In the genomic region with DNA sequence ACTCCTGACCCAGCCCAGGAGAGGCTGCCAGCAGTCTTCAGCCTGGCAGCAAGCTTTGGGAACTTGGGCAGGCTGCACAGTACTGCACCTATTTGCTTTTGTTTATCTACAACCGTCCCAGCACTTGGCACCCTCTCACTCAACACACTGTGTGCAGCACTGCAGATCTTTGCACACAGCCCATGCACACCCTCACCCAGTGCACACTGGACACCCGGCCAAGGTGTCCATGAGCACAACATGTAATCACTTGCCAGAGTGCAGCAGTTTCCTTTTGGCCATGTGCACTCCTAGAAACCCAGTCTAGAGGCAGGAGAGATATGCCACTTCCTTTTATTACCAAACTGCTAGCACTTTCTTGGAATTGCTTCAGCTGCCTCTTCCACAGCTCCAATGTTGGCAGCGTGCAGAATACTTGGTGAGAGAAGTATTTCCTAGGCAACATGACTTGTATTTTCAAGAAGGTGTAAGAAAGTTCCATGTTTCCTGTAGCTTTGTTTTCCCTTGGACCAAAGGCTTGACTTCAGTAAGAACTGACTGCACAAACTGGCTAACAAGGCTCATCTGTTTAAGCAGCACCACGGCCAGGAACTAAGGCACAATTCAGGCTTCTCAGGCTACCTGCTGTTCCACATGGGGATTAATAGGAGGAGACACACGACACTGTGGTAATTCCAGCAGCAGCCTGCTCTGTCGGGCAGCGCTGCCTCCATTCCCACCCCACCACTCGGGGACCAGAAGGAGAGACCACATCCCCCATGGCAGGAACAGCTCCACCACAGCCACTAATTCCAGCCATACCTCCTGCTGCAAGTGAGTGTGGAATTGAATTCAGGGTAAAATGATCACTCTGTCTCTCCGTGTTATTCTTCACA, we compare ENCODE assay signal across 9 cellular contexts. TPM values are rescaled to one million over a fixed set of nuclear protein-coding genes. Genes with fewer than 3 reads are reported as not detected.
DNase-seq lines count a peak whose midpoint lies in the region; ATAC-seq and TF ChIP-seq lines count a peak whose summit lies in the region.
"Had no signal": no experiment of that assay in that cellular context is flagged by ENCODE, and none has a peak within 500 bp of the region (broad histone marks: within the 10 kb centered on the region; RNA-seq: fewer than 3 reads in every experiment).

No MANE protein-coding gene starts in this region.

- H3K4me1 ChIP-seq in Panc1 (ENCODE audit: control insufficient read depth, insufficient read depth, low read length) (peaks cover 68% of the 10 kb centered on the region), esophagus muscularis mucosa (peaks cover 32 to 46% (median 44%) of the 10 kb centered on the region in 4 donors), neuronal stem cell (ENCODE audit: control insufficient read depth in 2 of 2, insufficient read depth in 1 of 2, low read depth in 1 of 2, low read length in 2 of 2) (peaks cover 4 to 27% of the 10 kb centered on the region in 2 donors)

- H2BK120ac ChIP-seq in neuronal stem cell (ENCODE audit: low read depth, low read length): no peak overlapping the region

- TF ChIP-seq CTCF in Panc1 (IDR thresholded peaks at IDR 0.05): peak; percentile 10; the same call in 1 of the 2 replicates
- no peak for TF ChIP-seq CTCF in esophagus muscularis mucosa (IDR thresholded peaks at IDR 0.05)

- H3K23ac ChIP-seq in neuronal stem cell (ENCODE audit: low read depth, low read length, poor library complexity): peak overlapping the region; percentile 7

- H3K4ac ChIP-seq in neuronal stem cell (ENCODE audit: low read length): no peak overlapping the region

- 28% methylated on average over 5 of the region's 9 CpGs for WGBS in esophagus muscularis mucosa
- WGBS in neuronal stem cell (ENCODE audit: extremely low coverage in 2 of 2, insufficient read length in 2 of 2, insufficient replicate concordance in 1 of 2), 2 donors: no CpG with 5 or more reads among the region's 9 CpGs

- TF ChIP-seq EP300 in esophagus muscularis mucosa (IDR thresholded peaks at IDR 0.05): no peak

- H3K9ac ChIP-seq in neuronal stem cell (ENCODE audit: low read depth, low read length, poor library complexity): peak overlapping the region; percentile 34

- ATAC-seq in Panc1 (peak; percentile 72), HG03159 (IDR thresholded peaks at IDR 0.05; ENCODE audit: unreplicated experiment) (no peak)

- H4K91ac ChIP-seq in neuronal stem cell (ENCODE audit: low read depth, low read length, poor library complexity): no peak overlapping the region

- BruUV-seq in Panc1 (replicated peaks; lab: Mats Ljungman, UMichigan): no TSS peak

- in situ Hi-C loops in Panc1 (cut with HindIII; ENCODE audit: low pct_unique_long_range_greater_than_20kb, low sequenced_read_pairs): no loop called here

- H3K4me2 ChIP-seq in neuronal stem cell (ENCODE audit: insufficient read depth, low read length, poor library complexity, severe bottlenecking): no peak overlapping the region

- peak overlapping the region; percentile 83 for H4K8ac ChIP-seq in neuronal stem cell (ENCODE audit: low read depth, low read length)

- no peak for TF ChIP-seq POLR2A in esophagus muscularis mucosa (IDR thresholded peaks at IDR 0.05; ENCODE audit: low read depth)

- H2BK12ac ChIP-seq in neuronal stem cell (ENCODE audit: low read length): no peak overlapping the region

- DNase-seq in ELF-1 (ENCODE audit: low read depth, low spot score): peak; percentile 17
- no peak for DNase-seq in Panc1 (ENCODE audit: low read depth, low spot score)
- no peak for DNase-seq in esophagus muscularis mucosa (ENCODE audit: extremely low spot score)
- no peak for DNase-seq in neuronal stem cell (ENCODE audit: low spot score)
- no peak for DNase-seq in DMS79 (lab: John Stamatoyannopoulos, UW)
- no peak for DNase-seq in HT-29 (ENCODE audit: low spot score)
- no peak for DNase-seq in NCI-H748 (lab: John Stamatoyannopoulos, UW; ENCODE audit: unreplicated experiment)
- DNase-seq: activated gamma-delta T cell treated with Interleukin-2 at 50 U/mL for 16 hours had no signal

- no peaks in the 10 kb centered on the region for H3K9me3 ChIP-seq in Panc1 (ENCODE audit: control insufficient read depth, insufficient read depth, low read depth, low read length)
- no peaks in the 10 kb centered on the region for H3K9me3 ChIP-seq in esophagus muscularis mucosa
- H3K9me3 ChIP-seq in neuronal stem cell (replicated peaks in 1 of 2; ENCODE audit: control insufficient read depth in 2 of 2, insufficient read depth in 1 of 2, low read depth in 1 of 2, low read length in 2 of 2): no peaks in the 10 kb centered on the region

- H3K14ac ChIP-seq in neuronal stem cell (ENCODE audit: low read length): no peak overlapping the region

- H2BK5ac ChIP-seq in neuronal stem cell (ENCODE audit: low read length): no peak overlapping the region

- no peak overlapping the region for H2AK5ac ChIP-seq in neuronal stem cell (ENCODE audit: low read depth, low read length)

- no peak overlapping the region for H3K18ac ChIP-seq in neuronal stem cell (ENCODE audit: low read length)

- CTCF ChIA-PET in Panc1 (lab: Charles Lee): interaction anchor here (0.6 kb wide), 1 partner anchor 19 kb away, joined by 4 read pairs; no protein-coding TSS in a partner anchor

- POLR2A ChIA-PET in Panc1 (lab: Charles Lee): no interaction called here

- no peaks in the 10 kb centered on the region for H3K27me3 ChIP-seq in Panc1 (ENCODE audit: control insufficient read depth, insufficient read depth, low read length)
- no peaks in the 10 kb centered on the region for H3K27me3 ChIP-seq in esophagus muscularis mucosa
- H3K27me3 ChIP-seq in neuronal stem cell (ENCODE audit: control insufficient read depth in 3 of 3, insufficient read depth in 3 of 3, low read depth in 1 of 3, low read length in 3 of 3): peaks cover 0 to 5% (median 0%) of the 10 kb centered on the region in 3 experiments

- H3K36me3 ChIP-seq in Panc1 (ENCODE audit: control insufficient read depth, insufficient read depth, low read length): no peaks in the 10 kb centered on the region
- H3K36me3 ChIP-seq in esophagus muscularis mucosa: no peaks in the 10 kb centered on the region
- no peaks in the 10 kb centered on the region for H3K36me3 ChIP-seq in neuronal stem cell (replicated peaks in 1 of 2; ENCODE audit: control insufficient read depth in 2 of 2, insufficient read depth in 2 of 2, low read length in 2 of 2)

- H2AFZ ChIP-seq in neuronal stem cell (ENCODE audit: low read length): no peak overlapping the region

- peak overlapping the region; percentile 85 for H3K27ac ChIP-seq in Panc1 (ENCODE audit: low read length)
- H3K27ac ChIP-seq in esophagus muscularis mucosa (replicated peaks in 1 of 4): peak overlapping the region; percentile 50 to 64 (median 51)
- no peak overlapping the region for H3K27ac ChIP-seq in neuronal stem cell (replicated peaks; ENCODE audit: low read length)

- intact Hi-C loops in Panc1 (cut with micrococcal nuclease; ENCODE audit: unreplicated experiment) (loop anchor here (5.0 to 10.0 kb wide), 2 partner anchors 91 to 131 kb away; partner anchors contain the start of gene NEK5), esophagus muscularis mucosa (cut with DNase I) (no loop called here)

- peaks cover 2% of the 10 kb centered on the region for H3K79me1 ChIP-seq in neuronal stem cell (ENCODE audit: low read depth, low read length)

- H3K4me3 ChIP-seq in Panc1 (ENCODE audit: low read depth in 2 of 2, low read length in 2 of 2) (peak overlapping the region; percentile 11 to 26; a peak in 3 of 4 replicates), esophagus muscularis mucosa (peak overlapping the region in 3 of 4 donors; percentile 2 to 26 (median 22)), neuronal stem cell (ENCODE audit: low read length in 2 of 2) (no peak overlapping the region)

- no peak overlapping the region for H2BK15ac ChIP-seq in neuronal stem cell (ENCODE audit: low read length)

RNA-seq across cellular contexts. Expression of gene ATP7B, which starts 15.3 kb away (rescaled TPM):
- total RNA-seq in Panc1 (2021; ENCODE audit: unreplicated experiment): 19.6 TPM
- 18.6 TPM for polyA plus RNA-seq in Panc1 (2012; ENCODE audit: insufficient read length)
- 1 to 10 TPM; 2.5 to 5.2 (median 4.4) TPM for total RNA-seq in esophagus muscularis mucosa
- 4.0 TPM for polyA plus RNA-seq in neuronal stem cell (2013, experiment 1 of 2)
- polyA plus RNA-seq in neuronal stem cell (2013, experiment 2 of 2): 4.3 TPM
- total RNA-seq in HT-29 (2014; rRNA removed; shearing (Covaris generic)): 6.9 and 7.6 TPM in 2 replicates

RNA-seq across cellular contexts. Expression of gene ALG11, which starts 16.3 kb away (rescaled TPM):
- total RNA-seq in Panc1 (2021; ENCODE audit: unreplicated experiment): 23.9 TPM
- polyA plus RNA-seq in Panc1 (2012; ENCODE audit: insufficient read length): 10.6 TPM
- 10 to 100 TPM; 12.4 to 21.7 (median 16.3) TPM for total RNA-seq in esophagus muscularis mucosa
- 11.8 TPM for polyA plus RNA-seq in neuronal stem cell (2013, experiment 1 of 2)
- polyA plus RNA-seq in neuronal stem cell (2013, experiment 2 of 2): 12.4 TPM
- total RNA-seq in HT-29 (2014; rRNA removed; shearing (Covaris generic)): 11.6 and 14.8 TPM in 2 replicates

RNA-seq across cellular contexts. Expression of gene UTP14C, which starts 28.6 kb away (rescaled TPM):
- 11.2 TPM for total RNA-seq in Panc1 (2021; ENCODE audit: unreplicated experiment)
- 5.2 TPM for polyA plus RNA-seq in Panc1 (2012; ENCODE audit: insufficient read length)
- 10 to 100 TPM; 13.8 to 17.0 (median 16.2) TPM for total RNA-seq in esophagus muscularis mucosa
- polyA plus RNA-seq in neuronal stem cell (2013, experiment 1 of 2): 16.2 TPM
- polyA plus RNA-seq in neuronal stem cell (2013, experiment 2 of 2): 15.9 TPM
- 5.5 and 6.5 TPM in 2 replicates for total RNA-seq in HT-29 (2014; rRNA removed; shearing (Covaris generic))

Comparison
In these comparisons a context has a peak if more than half of its experiments do, and no peak if none do; other contexts are left out.
1. H3K4me3 ChIP-seq: peak in Panc1 (2 of 2) and esophagus muscularis mucosa (3 of 4); none in neuronal stem cell (0 of 2).